8 cellular contexts compared by ENCODE assay signal in the genomic region with DNA sequence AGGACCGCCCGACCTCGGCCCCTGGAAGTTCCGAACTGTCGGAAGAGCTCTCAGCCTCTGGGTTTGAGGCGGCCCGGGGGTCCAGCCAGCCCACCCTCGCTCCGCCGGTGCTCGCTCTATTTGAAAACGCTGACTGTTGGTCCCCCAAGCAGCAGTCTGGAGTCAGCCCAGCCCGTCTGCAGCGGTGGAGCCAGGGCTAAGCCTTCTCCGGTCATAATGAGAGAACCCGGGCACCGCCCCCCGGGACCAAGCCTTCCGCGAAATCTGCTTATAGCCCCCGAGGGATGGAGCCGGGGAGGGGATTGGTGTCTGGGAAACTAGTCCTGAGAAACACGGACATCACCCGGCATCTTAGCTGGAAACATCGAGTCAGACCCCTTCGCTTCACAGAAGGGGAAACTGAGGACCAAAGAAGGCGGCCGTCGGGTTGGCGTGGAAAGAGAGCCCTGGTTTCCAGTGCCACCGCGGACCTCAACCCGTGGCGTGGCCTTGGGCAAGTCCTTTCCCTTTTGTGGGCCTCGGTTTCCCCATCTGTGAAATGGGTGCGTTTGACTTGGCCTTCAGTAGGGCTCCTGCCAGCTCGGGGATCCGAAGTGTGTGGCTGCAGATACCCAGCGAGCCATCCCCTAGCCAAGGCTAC. TPM values are rescaled to one million over a fixed set of nuclear protein-coding genes. Genes with fewer than 3 reads are reported as not detected.
A peak's percentile ranks its signal among the peaks of the same experiment; 100 is the strongest.
DNase-seq lines count a peak whose midpoint lies in the region; ATAC-seq lines count a peak whose summit lies in the region.

No MANE protein-coding gene starts in this region.

- no peaks in the 10 kb centered on the region for H3K27me3 Mint-ChIP-seq in activated CD4-positive, alpha-beta memory T cell treated with anti-CD3 and anti-CD28 coated beads for 36 hours

- H3K27me3 ChIP-seq in H7 (ENCODE audit: control insufficient read depth, insufficient read depth, low read length) (peaks cover 6% of the 10 kb centered on the region), right cardiac atrium (ENCODE audit: control insufficient read depth, insufficient read depth) (no peaks in the 10 kb centered on the region)

- peak overlapping the region; percentile 83 for H3K4me3 ChIP-seq in H7 (ENCODE audit: insufficient read depth, low read depth, low read length)
- H3K4me3 ChIP-seq in right cardiac atrium (ENCODE audit: low read length) = peak overlapping the region; percentile 43
- peak overlapping the region; percentile 62 to 83 (median 70) for H3K4me3 ChIP-seq in skin epidermis

- 5% methylated on average over 39 of the region's 39 CpGs for WGBS in right cardiac atrium

- H3K4me1 ChIP-seq in right cardiac atrium (ENCODE audit: control insufficient read depth, insufficient read depth, low read length) = peaks cover 9% of the 10 kb centered on the region

- DNase-seq in H7 (peak; percentile 72), right cardiac atrium (peak; percentile 60 to 85 (median 81)), T1000 (lab: John Stamatoyannopoulos, UW) (no peak), NCI-H2171 treated with DMSO at 0.1 percent for 48 hours (lab: John Stamatoyannopoulos, UW) (no peak), GOT3 (lab: John Stamatoyannopoulos, UW) (no peak)
- DNase-seq in activated CD4-positive, alpha-beta memory T cell treated with anti-CD3 and anti-CD28 coated beads for 36 hours = peak; percentile 53

- intact Hi-C loops in activated CD4-positive, alpha-beta memory T cell treated with anti-CD3 and anti-CD28 coated beads for 36 hours (cut with micrococcal nuclease) = no loop called here
- intact Hi-C loops in right cardiac atrium (cut with DNase I) = loop anchor here in 2 of 4 donors (10.0 kb wide), 2 partner anchors 50 to 60 kb away; no protein-coding TSS in a partner anchor

- peak overlapping the region; percentile 87 for H3K27ac Mint-ChIP-seq in activated CD4-positive, alpha-beta memory T cell treated with anti-CD3 and anti-CD28 coated beads for 36 hours

- H3K27ac ChIP-seq in right cardiac atrium (ENCODE audit: low read length) (peak overlapping the region; percentile 56), skin epidermis (peak overlapping the region in 20 of 21 experiments; percentile 43 to 93 (median 82))

- H3K9me3 Mint-ChIP-seq in activated CD4-positive, alpha-beta memory T cell treated with anti-CD3 and anti-CD28 coated beads for 36 hours = no peaks in the 10 kb centered on the region

- peak overlapping the region; percentile 92 for H3K4me3 Mint-ChIP-seq in activated CD4-positive, alpha-beta memory T cell treated with anti-CD3 and anti-CD28 coated beads for 36 hours

- POLR2A ChIA-PET in activated CD4-positive, alpha-beta memory T cell treated with anti-CD3 and anti-CD28 coated beads for 36 hours (lab: Charles Lee) = interaction anchor here (0.6 to 3.0 kb wide), 5 partner anchors 13 to 33 kb away, joined by 3 to 12 read pairs (median 4); no protein-coding TSS in a partner anchor

- CTCF ChIA-PET in activated CD4-positive, alpha-beta memory T cell treated with anti-CD3 and anti-CD28 coated beads for 36 hours (lab: Charles Lee) = interaction anchor here (0.8 to 1.3 kb wide), 4 partner anchors 58 to 169 kb away, joined by 3 to 4 read pairs (median 3); a partner anchor contains a TSS

- peaks cover 49% of the 10 kb centered on the region for H3K36me3 Mint-ChIP-seq in activated CD4-positive, alpha-beta memory T cell treated with anti-CD3 and anti-CD28 coated beads for 36 hours

- peaks cover 64% of the 10 kb centered on the region for H3K4me1 Mint-ChIP-seq in activated CD4-positive, alpha-beta memory T cell treated with anti-CD3 and anti-CD28 coated beads for 36 hours (ENCODE audit: low read depth)

- no peaks in the 10 kb centered on the region for H3K36me3 ChIP-seq in H7 (replicated peaks; ENCODE audit: control insufficient read depth, insufficient read depth, low read length)

- H3K9me3 ChIP-seq in right cardiac atrium (ENCODE audit: control insufficient read depth, low read length) = no peaks in the 10 kb centered on the region

- peak; percentile 20 to 35 for ATAC-seq in right cardiac atrium
- no peak for ATAC-seq in GM18520 (IDR thresholded peaks at IDR 0.05; ENCODE audit: unreplicated experiment)

RNA-seq across cellular contexts. Expression of a gene that starts 1.0 kb away (rescaled TPM):
- total RNA-seq in H7 (2014; rRNA removed; shearing (Covaris generic)) = 37.7 and 53.1 TPM in 2 replicates
- total RNA-seq in activated CD4-positive, alpha-beta memory T cell treated with anti-CD3 and anti-CD28 coated beads for 36 hours = 100 to 1,000 TPM; 107 to 111 TPM
- 10 to 100 TPM; 21.7 to 60.2 (median 24.5) TPM for total RNA-seq in right cardiac atrium
- 10.5 TPM for polyA plus RNA-seq in right cardiac atrium

Comparison
In these comparisons a context has a peak if more than half of its experiments do, and no peak if none do; other contexts are left out.
1. DNase-seq: peak in H7 (single experiment), activated CD4-positive, alpha-beta memory T cell treated with anti-CD3 and anti-CD28 coated beads for 36 hours (single experiment) and right cardiac atrium (3 of 3); none in T1000 (single experiment), NCI-H2171 treated with DMSO at 0.1 percent for 48 hours (single experiment) and GOT3 (single experiment).
2. Peak in every context shown above with its lines, with median percentiles within 50 percentile points of each other: H3K4me3 ChIP-seq.